Comparison of ENCODE assay signal across 9 cellular contexts in genomic region chr9:129142115-129142514, GRCh38. TPM values are rescaled to one million over a fixed set of nuclear protein-coding genes. Genes with fewer than 3 reads are reported as not detected.
DNase-seq lines count a peak whose midpoint lies in the region; ATAC-seq and TF ChIP-seq lines count a peak whose summit lies in the region.
"Had no signal": no experiment of that assay in that cellular context is flagged by ENCODE, and none has a peak within 500 bp of the region (broad histone marks: within the 10 kb centered on the region; RNA-seq: fewer than 3 reads in every experiment).

No MANE protein-coding gene starts in this region.

- H3K36me3 Mint-ChIP-seq in H9 (ENCODE audit: insufficient read depth in 1 of 3, low read depth in 3 of 3) (peaks cover 16 to 46% (median 29%) of the 10 kb centered on the region in 3 experiments; a peak in 6 of 7 replicates), Caco-2 (ENCODE audit: insufficient read depth, unreplicated experiment) (peaks cover 50% of the 10 kb centered on the region)
- H3K36me3 Mint-ChIP-seq in activated T-helper 1 cell treated with anti-CD3 and anti-CD28 coated beads, Interleukin-12 subunit alpha, Interleukin-12 subunit beta, Interleukin-2, Interleukin-4 antibody, amounts not matched to agents 30 ng/mL and 10 ng/mL and 1 ng/mL, durations not matched to agents 14 hours and 24 hours and 36 hours (ENCODE audit: low read depth), result peaks cover 16% of the 10 kb centered on the region

- H3K9me3 ChIP-seq in H9 (ENCODE audit: control insufficient read depth, low read depth, low read length), result no peaks in the 10 kb centered on the region
- no peaks in the 10 kb centered on the region for H3K9me3 ChIP-seq in hepatocyte (ENCODE audit: low read depth)
- no peaks in the 10 kb centered on the region for H3K9me3 ChIP-seq in spleen
- H3K9me3 ChIP-seq in Caco-2, result no peaks in the 10 kb centered on the region

- peaks cover 5% of the 10 kb centered on the region for H3K23me2 ChIP-seq in H9 (ENCODE audit: insufficient read length, low read depth, low read length, poor library complexity, severe bottlenecking)

- intact Hi-C loops in activated T-helper 1 cell treated with anti-CD3 and anti-CD28 coated beads, Interleukin-12 subunit alpha, Interleukin-12 subunit beta, Interleukin-2, Interleukin-4 antibody, amounts not matched to agents 30 ng/mL and 10 ng/mL and 1 ng/mL, durations not matched to agents 14 hours and 24 hours and 36 hours (cut with micrococcal nuclease), result loop anchor here (5.0 kb wide), 1 partner anchor 345 kb away; no protein-coding TSS in a partner anchor
- intact Hi-C loops in spleen (cut with DNase I; ENCODE audit: low total_unique reads), result no loop called here
- intact Hi-C loops in Caco-2 (cut with micrococcal nuclease; ENCODE audit: unreplicated experiment), result loop anchor here (2.0 kb wide), 1 partner anchor 25 kb away; no protein-coding TSS in a partner anchor

- no peak overlapping the region for H3K14ac ChIP-seq in H9 (ENCODE audit: insufficient read depth, low read length)

- H3K27me3 Mint-ChIP-seq in H9 (ENCODE audit: low read depth), result peaks cover 1% of the 10 kb centered on the region; the same call in 1 of the 2 replicates
- no peaks in the 10 kb centered on the region for H3K27me3 Mint-ChIP-seq in activated T-helper 1 cell treated with anti-CD3 and anti-CD28 coated beads, Interleukin-12 subunit alpha, Interleukin-12 subunit beta, Interleukin-2, Interleukin-4 antibody, amounts not matched to agents 30 ng/mL and 10 ng/mL and 1 ng/mL, durations not matched to agents 14 hours and 24 hours and 36 hours (ENCODE audit: insufficient read depth)
- no peaks in the 10 kb centered on the region for H3K27me3 Mint-ChIP-seq in Caco-2 (ENCODE audit: insufficient read depth, unreplicated experiment)

- H3K27ac ChIP-seq in H9 (ENCODE audit: insufficient read length, low read depth, low read length) (no peak overlapping the region), hepatocyte (peak overlapping the region; percentile 100), spleen (peak overlapping the region; percentile 83 to 100 (median 98))

- POLR2A ChIA-PET in Caco-2 (lab: Charles Lee), result no interaction called here

- H3K4me1 ChIP-seq in H9 (ENCODE audit: insufficient read depth, low read length), result peaks cover 14% of the 10 kb centered on the region; the same call in 1 of the 2 replicates
- peaks cover 72% of the 10 kb centered on the region for H3K4me1 ChIP-seq in hepatocyte (ENCODE audit: insufficient read depth)
- H3K4me1 ChIP-seq in spleen, result peaks cover 39 to 100% (median 90%) of the 10 kb centered on the region in 6 donors
- H3K4me1 ChIP-seq in Caco-2, result peaks cover 72% of the 10 kb centered on the region

- H3K9me2 ChIP-seq in hepatocyte (replicated peaks; ENCODE audit: insufficient read depth), result no peaks in the 10 kb centered on the region

- H3K56ac ChIP-seq in H9 (ENCODE audit: insufficient read length, low read depth, low read length), result no peak overlapping the region

- no peak overlapping the region for H4K91ac ChIP-seq in H9 (ENCODE audit: insufficient read length, low read depth, low read length)

- no peak overlapping the region for H2BK5ac ChIP-seq in H9 (ENCODE audit: insufficient read length, low read length)

- H3K18ac ChIP-seq in H9 (ENCODE audit: insufficient read length, low read depth, low read length), result no peak overlapping the region

- H3K4me2 ChIP-seq in H9 (ENCODE audit: insufficient read depth, insufficient read length, low read length), result no peak overlapping the region
- H3K4me2 ChIP-seq in hepatocyte, result peak overlapping the region; percentile 82

- no peak for TF ChIP-seq POLR2A in spleen (IDR thresholded peaks at IDR 0.05)

- no peak overlapping the region for H4K8ac ChIP-seq in H9 (replicated peaks; ENCODE audit: insufficient read length, low read depth, low read length)

- no peak overlapping the region for H3K9ac ChIP-seq in H9 (ENCODE audit: extremely low read depth, insufficient read length, low read length)

- no peak overlapping the region for H2BK15ac ChIP-seq in H9 (ENCODE audit: low read depth, low read length)

- CTCF ChIA-PET in Caco-2 (lab: Charles Lee), result interaction anchor here (1.0 to 1.8 kb wide), 5 partner anchors 9 to 482 kb away, joined by 3 to 23 read pairs (median 6); no protein-coding TSS in a partner anchor

- ATAC-seq in HG03045 (IDR thresholded peaks at IDR 0.05; ENCODE audit: unreplicated experiment) (no peak), GM19395 (IDR thresholded peaks at IDR 0.05; ENCODE audit: unreplicated experiment) (no peak)

- no peaks in the 10 kb centered on the region; a peak in 1 of 5 replicates for H3K9me3 Mint-ChIP-seq in H9
- no peaks in the 10 kb centered on the region for H3K9me3 Mint-ChIP-seq in activated T-helper 1 cell treated with anti-CD3 and anti-CD28 coated beads, Interleukin-12 subunit alpha, Interleukin-12 subunit beta, Interleukin-2, Interleukin-4 antibody, amounts not matched to agents 30 ng/mL and 10 ng/mL and 1 ng/mL, durations not matched to agents 14 hours and 24 hours and 36 hours
- H3K9me3 Mint-ChIP-seq in Caco-2 (ENCODE audit: unreplicated experiment), result no peaks in the 10 kb centered on the region

- no peaks in the 10 kb centered on the region for H3K27me3 ChIP-seq in H9 (ENCODE audit: insufficient read depth, low read length)
- no peaks in the 10 kb centered on the region for H3K27me3 ChIP-seq in hepatocyte
- no peaks in the 10 kb centered on the region for H3K27me3 ChIP-seq in spleen (replicated peaks in 1 of 7)
- H3K27me3 ChIP-seq in Caco-2 (replicated peaks; ENCODE audit: control insufficient read depth, insufficient read depth, low read length), result no peaks in the 10 kb centered on the region

- DNase-seq in H9, result no peak
- no peak for DNase-seq in activated T-helper 1 cell treated with anti-CD3 and anti-CD28 coated beads, Interleukin-12 subunit alpha, Interleukin-12 subunit beta, Interleukin-2, Interleukin-4 antibody, amounts not matched to agents 30 ng/mL and 10 ng/mL and 1 ng/mL, durations not matched to agents 14 hours and 24 hours and 36 hours (ENCODE audit: low spot score)
- DNase-seq in hepatocyte (ENCODE audit: low spot score), result no peak
- DNase-seq in spleen, result no peak
- DNase-seq in effector CD8-positive, alpha-beta T cell (lab: John Stamatoyannopoulos, UW), result no peak
- no peak for DNase-seq in Caco-2
- DNase-seq: NCI-H446 had no signal

- H2BK20ac ChIP-seq in H9 (ENCODE audit: low read depth, low read length, poor library complexity, severe bottlenecking), result no peak overlapping the region

- H3K23ac ChIP-seq in H9 (ENCODE audit: insufficient read length, low read depth, low read length), result no peak overlapping the region

- H2BK12ac ChIP-seq in H9 (ENCODE audit: insufficient read length, low read depth, low read length), result no peak overlapping the region

- no peak overlapping the region for H3K4me3 ChIP-seq in hepatocyte
- peak overlapping the region in 3 of 8 donors; percentile 41 to 68 (median 47) for H3K4me3 ChIP-seq in spleen
- H3K4me3 ChIP-seq in Caco-2 (ENCODE audit: low read depth, low read length), result no peak overlapping the region

- no peak overlapping the region for H3K4ac ChIP-seq in H9 (ENCODE audit: low read depth, low read length)

- no peak overlapping the region for H3T11ph ChIP-seq in H9 (ENCODE audit: low read length)

- no peaks in the 10 kb centered on the region for H3K79me1 ChIP-seq in H9 (ENCODE audit: insufficient read depth, low read depth, low read length, poor library complexity, severe bottlenecking)

- H3K4me1 Mint-ChIP-seq in H9, result peaks cover 57 to 74% of the 10 kb centered on the region in 2 experiments
- H3K4me1 Mint-ChIP-seq in activated T-helper 1 cell treated with anti-CD3 and anti-CD28 coated beads, Interleukin-12 subunit alpha, Interleukin-12 subunit beta, Interleukin-2, Interleukin-4 antibody, amounts not matched to agents 30 ng/mL and 10 ng/mL and 1 ng/mL, durations not matched to agents 14 hours and 24 hours and 36 hours (ENCODE audit: low read depth), result peaks cover 32% of the 10 kb centered on the region
- H3K4me1 Mint-ChIP-seq in Caco-2 (ENCODE audit: low read depth, unreplicated experiment), result peaks cover 42% of the 10 kb centered on the region

- no peak overlapping the region for H4K5ac ChIP-seq in H9 (ENCODE audit: insufficient read length, low read depth, low read length)

- H3K4me3 Mint-ChIP-seq in H9, result no peak overlapping the region; a peak in 2 of 5 replicates
- H3K4me3 Mint-ChIP-seq in activated T-helper 1 cell treated with anti-CD3 and anti-CD28 coated beads, Interleukin-12 subunit alpha, Interleukin-12 subunit beta, Interleukin-2, Interleukin-4 antibody, amounts not matched to agents 30 ng/mL and 10 ng/mL and 1 ng/mL, durations not matched to agents 14 hours and 24 hours and 36 hours, result peak overlapping the region; percentile 7
- no peak overlapping the region for H3K4me3 Mint-ChIP-seq in Caco-2 (ENCODE audit: unreplicated experiment)

- H4K20me1 ChIP-seq in H9 (ENCODE audit: control insufficient read depth, insufficient read depth, insufficient read length), result no peaks in the 10 kb centered on the region
- no peaks in the 10 kb centered on the region for H4K20me1 ChIP-seq in hepatocyte (ENCODE audit: insufficient read depth, poor library complexity, severe bottlenecking)

- no peak overlapping the region for H2AK5ac ChIP-seq in H9 (ENCODE audit: insufficient read length, low read length)

- no peaks in the 10 kb centered on the region for H3K79me2 ChIP-seq in H9 (ENCODE audit: insufficient read depth, low read length)
- H3K79me2 ChIP-seq in hepatocyte, result peaks cover 41% of the 10 kb centered on the region

- TF ChIP-seq CTCF in H9 (conservative IDR thresholded peaks at IDR 0.05), result no peak
- no peak for TF ChIP-seq CTCF in hepatocyte (IDR thresholded peaks at IDR 0.05; ENCODE audit: poor library complexity)
- TF ChIP-seq CTCF in spleen (IDR thresholded peaks at IDR 0.05 in 8 of 11, conservative IDR thresholded peaks at IDR 0.05 in 3 of 11), result no peak
- no peak for TF ChIP-seq CTCF in Caco-2 (IDR thresholded peaks at IDR 0.05; ENCODE audit: insufficient read depth in 1 of 2, low read depth in 1 of 2, low read length in 1 of 2, severe bottlenecking in 1 of 2, unreplicated experiment in 1 of 2)

- WGBS in H9 (ENCODE audit: extremely low coverage, insufficient read length, low lambda C conversion rate), result no CpG with 5 or more reads among the region's 8 CpGs
- 75% methylated on average over 8 of the region's 8 CpGs for whole genome bisulfite sequencing in hepatocyte (ENCODE audit: low lambda C conversion rate, missing lambda C conversion rate)
- 62 to 85% (median 67%) methylated on average over 8 of the region's 8 CpGs for WGBS in spleen, 5 donors

- H3K27ac Mint-ChIP-seq in H9 (peak overlapping the region in 2 of 3 experiments; percentile 73 to 89; a peak in 3 of 7 replicates), Caco-2 (ENCODE audit: unreplicated experiment) (no peak overlapping the region)
- H3K27ac Mint-ChIP-seq in activated T-helper 1 cell treated with anti-CD3 and anti-CD28 coated beads, Interleukin-12 subunit alpha, Interleukin-12 subunit beta, Interleukin-2, Interleukin-4 antibody, amounts not matched to agents 30 ng/mL and 10 ng/mL and 1 ng/mL, durations not matched to agents 14 hours and 24 hours and 36 hours, result peak overlapping the region; percentile 92

- no TSS peak for BruUV-seq in Caco-2 (replicated peaks; lab: Mats Ljungman, UMichigan)

- H2BK120ac ChIP-seq in H9 (ENCODE audit: low read depth, low read length, poor library complexity, severe bottlenecking), result no peak overlapping the region

- H2AFZ ChIP-seq in H9 (ENCODE audit: low read length) (no peak overlapping the region), hepatocyte (no peak overlapping the region)

- H3K36me3 ChIP-seq in hepatocyte (replicated peaks; ENCODE audit: insufficient read depth, low read depth), result no peaks in the 10 kb centered on the region
- peaks cover 0 to 69% (median 18%) of the 10 kb centered on the region in 6 donors for H3K36me3 ChIP-seq in spleen
- H3K36me3 ChIP-seq in Caco-2 (ENCODE audit: control insufficient read depth, insufficient read depth, low read length), result peaks cover 5% of the 10 kb centered on the region

RNA-seq across cellular contexts. Expression of gene PTPA, which starts 30.9 kb away (rescaled TPM):
- total RNA-seq in H9 (2021), result 140 and 145 TPM in 2 replicates
- 105 and 114 TPM in 2 replicates for total RNA-seq in activated T-helper 1 cell treated with anti-CD3 and anti-CD28 coated beads, Interleukin-12 subunit alpha, Interleukin-12 subunit beta, Interleukin-2, Interleukin-4 antibody, amounts not matched to agents 30 ng/mL and 10 ng/mL and 1 ng/mL, durations not matched to agents 14 hours and 24 hours and 36 hours
- 72.3 and 72.4 TPM in 2 replicates for total RNA-seq in hepatocyte
- polyA plus RNA-seq in hepatocyte, result 55.3 and 60.9 TPM in 2 replicates
- total RNA-seq in spleen, result 100 to 1,000 TPM in 3 of 7 donors, 10 to 100 TPM in 4; 71.5 to 107 (median 88.9) TPM
- 100 to 1,000 TPM in 1 of 3 donors, 10 to 100 TPM in 2; 38.8 to 104 (median 65.4) TPM for polyA plus RNA-seq in spleen
- 100 and 107 TPM in 2 replicates for total RNA-seq in Caco-2 (2022)

RNA-seq across cellular contexts. Expression of gene CRAT, which starts 31.5 kb away (rescaled TPM):
- total RNA-seq in H9 (2021) (15.0 and 15.7 TPM in 2 replicates), hepatocyte (39.3 and 40.4 TPM in 2 replicates), spleen (10 to 100 TPM; 14.9 to 32.3 (median 23.9) TPM), Caco-2 (2022) (16.2 and 20.7 TPM in 2 replicates)
- total RNA-seq in activated T-helper 1 cell treated with anti-CD3 and anti-CD28 coated beads, Interleukin-12 subunit alpha, Interleukin-12 subunit beta, Interleukin-2, Interleukin-4 antibody, amounts not matched to agents 30 ng/mL and 10 ng/mL and 1 ng/mL, durations not matched to agents 14 hours and 24 hours and 36 hours, result 9.9 and 10.0 TPM in 2 replicates
- polyA plus RNA-seq in hepatocyte (59.4 and 64.6 TPM in 2 replicates), spleen (10 to 100 TPM in 1 of 3 donors, 1 to 10 TPM in 2; 5.7 to 11.8 (median 7.1) TPM)

RNA-seq across cellular contexts. Expression of gene IER5L, which starts 35.9 kb away (rescaled TPM):
- total RNA-seq in H9 (2021) (1.0 and 1.3 TPM in 2 replicates), hepatocyte (34.5 and 38.0 TPM in 2 replicates), spleen (10 to 100 TPM in 2 of 7 donors, 1 to 10 TPM in 5; 3.9 to 10.4 (median 8.7) TPM), Caco-2 (2022) (3.9 and 4.1 TPM in 2 replicates)
- total RNA-seq in activated T-helper 1 cell treated with anti-CD3 and anti-CD28 coated beads, Interleukin-12 subunit alpha, Interleukin-12 subunit beta, Interleukin-2, Interleukin-4 antibody, amounts not matched to agents 30 ng/mL and 10 ng/mL and 1 ng/mL, durations not matched to agents 14 hours and 24 hours and 36 hours, result 14.4 TPM in 2 replicates
- polyA plus RNA-seq in hepatocyte (39.7 and 46.5 TPM in 2 replicates), spleen (10 to 100 TPM in 1 of 3 donors, 1 to 10 TPM in 2; 6.9 to 14.0 (median 7.7) TPM)
